ENCODE assay signal across 10 cellular contexts in the genomic region with DNA sequence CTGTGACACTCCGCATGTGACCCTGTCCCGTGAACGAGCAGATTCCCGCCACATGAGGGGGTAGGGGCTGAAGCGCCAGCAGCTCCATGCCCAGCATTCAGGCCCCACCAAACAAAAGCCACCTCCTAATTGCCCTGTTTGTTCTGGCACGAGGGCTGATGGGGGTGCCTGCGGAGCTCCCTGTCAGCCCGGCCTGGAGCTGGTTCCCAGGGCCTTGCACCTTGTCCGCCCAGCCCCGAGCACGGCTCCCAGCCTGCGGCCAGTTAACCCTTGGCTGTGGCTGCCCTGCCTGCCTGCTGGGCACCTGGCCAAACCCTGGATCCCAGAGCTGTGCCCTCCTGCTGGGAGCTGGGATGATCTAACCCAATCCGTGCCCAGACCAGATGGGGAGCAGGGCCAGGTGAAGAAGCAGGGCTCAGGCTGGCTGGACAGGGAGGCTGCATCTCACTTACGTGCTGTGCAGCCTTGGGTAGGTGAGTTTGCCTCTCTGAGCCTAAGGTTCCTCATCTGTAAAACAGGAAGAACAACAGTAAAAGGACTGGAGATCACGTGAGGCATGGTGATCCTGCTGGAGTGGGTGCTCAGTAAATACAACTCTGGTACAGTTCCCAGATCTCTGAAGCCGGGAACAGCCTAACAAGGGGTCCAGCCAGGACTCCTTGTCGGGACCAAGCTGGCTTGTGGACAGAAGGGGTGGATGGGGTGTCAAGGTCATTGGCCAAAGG.
DNase-seq lines count a peak whose midpoint lies in the region; ATAC-seq and TF ChIP-seq lines count a peak whose summit lies in the region.
"Had no signal": no experiment of that assay in that cellular context is flagged by ENCODE, and none has a peak within 500 bp of the region (broad histone marks: within the 10 kb centered on the region; RNA-seq: fewer than 3 reads in every experiment).

No MANE protein-coding gene starts in this region.

- TF ChIP-seq CTCF in H9 (conservative IDR thresholded peaks at IDR 0.05) = peak; percentile 35; the same call in 2 of the 3 replicates
- no peak for TF ChIP-seq CTCF in RWPE1 (conservative IDR thresholded peaks at IDR 0.05; ENCODE audit: low read depth)
- TF ChIP-seq CTCF in OCI-LY7 (conservative IDR thresholded peaks at IDR 0.05; ENCODE audit: low read length) = no peak

- no peaks in the 10 kb centered on the region; the same call in 1 of the 2 replicates for H3K27me3 Mint-ChIP-seq in H9 (ENCODE audit: low read depth)

- no peak overlapping the region for H3K56ac ChIP-seq in H9 (ENCODE audit: insufficient read length, low read depth, low read length)

- no peak for ATAC-seq in HG02885 (IDR thresholded peaks at IDR 0.05; ENCODE audit: poor library complexity, unreplicated experiment)
- ATAC-seq: natural killer cell treated with Interleukin-12 subunit alpha and Interleukin-12 subunit beta and Interleukin-15 and Interleukin-18, amount 100 ng/mL, for 72 hours had no signal

- no peaks in the 10 kb centered on the region for H3K9me2 ChIP-seq in OCI-LY7 (ENCODE audit: insufficient read depth, low read length)

- no peaks in the 10 kb centered on the region for H3K36me3 ChIP-seq in OCI-LY7 (ENCODE audit: insufficient read depth, low read length)

- BruUV-seq in OCI-LY7 (replicated peaks; lab: Mats Ljungman, UMichigan) = no TSS peak

- H3K4me1 Mint-ChIP-seq in H9 = peaks cover 17 to 23% of the 10 kb centered on the region in 2 experiments

- no peak overlapping the region for H3K27ac ChIP-seq in H9 (ENCODE audit: insufficient read length, low read depth, low read length)
- peak overlapping the region; percentile 85 for H3K27ac ChIP-seq in RWPE1
- H3K27ac ChIP-seq in OCI-LY7 (ENCODE audit: low read depth, low read length, poor library complexity, severe bottlenecking) = no peak overlapping the region

- WGBS in H9 (ENCODE audit: extremely low coverage, insufficient read length, low lambda C conversion rate) = no CpG with 5 or more reads among the region's 17 CpGs

- H3K4ac ChIP-seq in H9 (ENCODE audit: low read depth, low read length) = no peak overlapping the region

- H3K4me1 ChIP-seq in H9 (ENCODE audit: insufficient read depth, low read length) = no peaks in the 10 kb centered on the region
- no peaks in the 10 kb centered on the region for H3K4me1 ChIP-seq in OCI-LY7 (ENCODE audit: insufficient read depth, low read length, poor library complexity, severe bottlenecking)

- no peak overlapping the region for H3K23ac ChIP-seq in H9 (ENCODE audit: insufficient read length, low read depth, low read length)

- no peak overlapping the region for H3K4me3 Mint-ChIP-seq in H9
- H3K4me3 Mint-ChIP-seq: natural killer cell treated with Interleukin-12 subunit alpha and Interleukin-12 subunit beta and Interleukin-15 and Interleukin-18, amount 100 ng/mL, for 72 hours had no signal

- H3K27ac Mint-ChIP-seq in H9 = peak overlapping the region in 1 of 3 experiments; percentile 72; a peak in 3 of 7 replicates
- H3K27ac Mint-ChIP-seq: natural killer cell treated with Interleukin-12 subunit alpha and Interleukin-12 subunit beta and Interleukin-15 and Interleukin-18, amount 100 ng/mL, for 72 hours had no signal

- H3K9ac ChIP-seq in H9 (ENCODE audit: extremely low read depth, insufficient read length, low read length) = no peak overlapping the region

- peaks cover under 1 to 3% of the 10 kb centered on the region in 2 experiments; a peak in 3 of 5 replicates for H3K9me3 Mint-ChIP-seq in H9
- H3K9me3 Mint-ChIP-seq: natural killer cell treated with Interleukin-12 subunit alpha and Interleukin-12 subunit beta and Interleukin-15 and Interleukin-18, amount 100 ng/mL, for 72 hours had no signal

- no peaks in the 10 kb centered on the region for H3K36me3 Mint-ChIP-seq in H9 (ENCODE audit: insufficient read depth in 1 of 3, low read depth in 3 of 3)
- H3K36me3 Mint-ChIP-seq: natural killer cell treated with Interleukin-12 subunit alpha and Interleukin-12 subunit beta and Interleukin-15 and Interleukin-18, amount 100 ng/mL, for 72 hours had no signal

- no peak overlapping the region for H2BK20ac ChIP-seq in H9 (ENCODE audit: low read depth, low read length, poor library complexity, severe bottlenecking)

- intact Hi-C loops in OCI-LY7 (cut with micrococcal nuclease; ENCODE audit: unreplicated experiment) = no loop called here

- no peaks in the 10 kb centered on the region for H3K23me2 ChIP-seq in H9 (ENCODE audit: insufficient read length, low read depth, low read length, poor library complexity, severe bottlenecking)

- H4K5ac ChIP-seq in H9 (ENCODE audit: insufficient read length, low read depth, low read length) = no peak overlapping the region

- no peak overlapping the region for H4K8ac ChIP-seq in H9 (replicated peaks; ENCODE audit: insufficient read length, low read depth, low read length)

- H3K18ac ChIP-seq in H9 (ENCODE audit: insufficient read length, low read depth, low read length) = no peak overlapping the region

- H3K14ac ChIP-seq in H9 (ENCODE audit: insufficient read depth, low read length) = no peak overlapping the region

- H3K79me2 ChIP-seq in H9 (ENCODE audit: insufficient read depth, low read length) = no peaks in the 10 kb centered on the region
- no peaks in the 10 kb centered on the region for H3K79me2 ChIP-seq in OCI-LY7 (ENCODE audit: insufficient read depth, low read depth, low read length)

- H3K27me3 ChIP-seq in H9 (ENCODE audit: insufficient read depth, low read length) = no peaks in the 10 kb centered on the region

- no peak overlapping the region for H2BK12ac ChIP-seq in H9 (ENCODE audit: insufficient read length, low read depth, low read length)

- CTCF ChIA-PET in RWPE1 (lab: Yijun Ruan, JAX) (no interaction called here), OCI-LY7 (lab: Charles Lee; ENCODE audit: unreplicated experiment) (no interaction called here)

- POLR2A ChIA-PET in RWPE1 (lab: Yijun Ruan, JAX; ENCODE audit: low non-redundant PET) = no interaction called here
- POLR2A ChIA-PET in OCI-LY7 (lab: Charles Lee) = no interaction called here

- no peaks in the 10 kb centered on the region for H3K9me3 ChIP-seq in H9 (ENCODE audit: control insufficient read depth, low read depth, low read length)
- H3K9me3 ChIP-seq in OCI-LY7 (ENCODE audit: low read length) = no peaks in the 10 kb centered on the region

- no peak overlapping the region for H2BK120ac ChIP-seq in H9 (ENCODE audit: low read depth, low read length, poor library complexity, severe bottlenecking)

- H2BK5ac ChIP-seq in H9 (ENCODE audit: insufficient read length, low read length) = no peak overlapping the region

- no peaks in the 10 kb centered on the region for H3K79me1 ChIP-seq in H9 (ENCODE audit: insufficient read depth, low read depth, low read length, poor library complexity, severe bottlenecking)

- H4K20me1 ChIP-seq in H9 (ENCODE audit: control insufficient read depth, insufficient read depth, insufficient read length) = no peaks in the 10 kb centered on the region
- H4K20me1 ChIP-seq in OCI-LY7 (ENCODE audit: insufficient read depth, low read length) = no peaks in the 10 kb centered on the region

- H3K4me3 ChIP-seq in OCI-LY7 (ENCODE audit: low read depth, low read length, poor library complexity, severe bottlenecking) = no peak overlapping the region

- H4K91ac ChIP-seq in H9 (ENCODE audit: insufficient read length, low read depth, low read length) = no peak overlapping the region

- H2AK5ac ChIP-seq in H9 (ENCODE audit: insufficient read length, low read length) = no peak overlapping the region

- no peak overlapping the region for H3T11ph ChIP-seq in H9 (ENCODE audit: low read length)

- H2BK15ac ChIP-seq in H9 (ENCODE audit: low read depth, low read length) = no peak overlapping the region

- H3K4me2 ChIP-seq in H9 (ENCODE audit: insufficient read depth, insufficient read length, low read length) (no peak overlapping the region), OCI-LY7 (ENCODE audit: low read length) (no peak overlapping the region)

- H2AFZ ChIP-seq in H9 (ENCODE audit: low read length) (no peak overlapping the region), OCI-LY7 (ENCODE audit: low read length) (no peak overlapping the region)

- peak; percentile 73 for DNase-seq in H9
- no peak for DNase-seq in RWPE1 (ENCODE audit: low spot score)
- DNase-seq in hypothalamus (lab: John Stamatoyannopoulos, UW) = peak in 29 of 51 donors; percentile 20 to 87 (median 69)
- DNase-seq in putamen (ENCODE audit: low spot score) = peak; percentile 88
- no peak for DNase-seq in SW 1271 (lab: John Stamatoyannopoulos, UW)
- no peak for DNase-seq in OCI-LY7 (ENCODE audit: low spot score)
- DNase-seq: activated naive CD4-positive, alpha-beta T cell treated with anti-CD3 and anti-CD28 coated beads, Interleukin-2, amount 50 U/mL, for 16 hours; NCI-H526 had no signal

Comparison
In these comparisons a context has a peak if more than half of its experiments do, and no peak if none do; other contexts are left out.
1. DNase-seq: peak in H9 (single experiment), hypothalamus (29 of 51) and putamen (single experiment); none in RWPE1 (single experiment), SW 1271 (0 of 2) and OCI-LY7 (single experiment).